8 cellular contexts compared by ENCODE assay signal in genomic region chr17:27654654-27655524, GRCh38. TPM values are rescaled to one million over a fixed set of nuclear protein-coding genes. Genes with fewer than 3 reads are reported as not detected.
DNase-seq lines count a peak whose midpoint lies in the region; ATAC-seq, FAIRE-seq and TF ChIP-seq lines count a peak whose summit lies in the region.

No MANE protein-coding gene starts in this region.

- BruUV-seq in PC-9 (replicated peaks; lab: Mats Ljungman, UMichigan): no TSS peak

- H3K27ac Mint-ChIP-seq in neural crest cell (ENCODE audit: unreplicated experiment): no peak overlapping the region

- H3K4me3 ChIP-seq in PC-9 (no peak overlapping the region), fibroblast of lung (replicated peaks in 1 of 4; ENCODE audit: control extremely low read depth in 1 of 4, insufficient read depth in 1 of 4, low read depth in 3 of 4, low read length in 4 of 4) (no peak overlapping the region)

- H3K27me3 ChIP-seq in PC-9 (ENCODE audit: insufficient read depth, low read depth) (peaks cover under 1% of the 10 kb centered on the region; the same call in 1 of the 2 replicates), fibroblast of lung (ENCODE audit: control insufficient read depth, insufficient read depth, low read length) (no peaks in the 10 kb centered on the region)

- CTCF ChIA-PET in PC-9 (lab: Charles Lee): interaction anchor here (0.5 to 1.4 kb wide), 5 partner anchors 101 to 418 kb away, joined by 3 to 6 read pairs (median 5); no protein-coding TSS in a partner anchor

- H3K36me3 ChIP-seq in PC-9 (ENCODE audit: low read depth) (no peaks in the 10 kb centered on the region), fibroblast of lung (ENCODE audit: control insufficient read depth, insufficient read depth, low read length) (no peaks in the 10 kb centered on the region)

- H2AFZ ChIP-seq in PC-9 (no peak overlapping the region), fibroblast of lung (ENCODE audit: low read length) (no peak overlapping the region)

- DNase-seq in C1 segment of cervical spinal cord (lab: John Stamatoyannopoulos, UW): peak in 10 of 14 donors; percentile 8 to 70 (median 36)
- peak; percentile 48 for DNase-seq in HTR-8/SVneo (ENCODE audit: insufficient read length, low spot score)
- DNase-seq in PC-9: peak; percentile 55 to 71
- peak; percentile 72 for DNase-seq in activated T-cell treated with anti-CD3 and anti-CD28 coated beads, Interleukin-2, amount 50 U/mL, for 1 hour
- peak; percentile 32 to 54 for DNase-seq in fibroblast of lung (ENCODE audit: low read depth in 2 of 2)
- peak; percentile 78 for DNase-seq in neural crest cell (ENCODE audit: low read depth, low spot score)
- DNase-seq in superior temporal gyrus (ENCODE audit: extremely low spot score): peak; percentile 78

- no peaks in the 10 kb centered on the region for H3K4me1 ChIP-seq in PC-9 (replicated peaks; ENCODE audit: insufficient read depth)
- H3K4me1 ChIP-seq in fibroblast of lung (ENCODE audit: control insufficient read depth, extremely low read depth, insufficient read depth, low read length): no peaks in the 10 kb centered on the region

- H3K9me3 Mint-ChIP-seq in neural crest cell: no peaks in the 10 kb centered on the region

- H4K20me1 ChIP-seq in PC-9 (ENCODE audit: insufficient read depth): no peaks in the 10 kb centered on the region
- H4K20me1 ChIP-seq in fibroblast of lung (ENCODE audit: control insufficient read depth, extremely low read depth, insufficient read depth, low read length): no peaks in the 10 kb centered on the region

- H3K79me2 ChIP-seq in PC-9 (ENCODE audit: low read depth) (no peaks in the 10 kb centered on the region), fibroblast of lung (ENCODE audit: control insufficient read depth, insufficient read depth, low read length) (no peaks in the 10 kb centered on the region)

- H3K4me1 Mint-ChIP-seq in neural crest cell: no peaks in the 10 kb centered on the region

- peak; percentile 96 for TF ChIP-seq CTCF in PC-9 (conservative IDR thresholded peaks at IDR 0.05)
- TF ChIP-seq CTCF in fibroblast of lung (conservative IDR thresholded peaks at IDR 0.05 in 1 of 2, IDR thresholded peaks at IDR 0.05 in 1 of 2; ENCODE audit: low read depth in 1 of 2, low read length in 2 of 2): peak; percentile 79 to 83
- TF ChIP-seq CTCF in neural crest cell (conservative IDR thresholded peaks at IDR 0.05): peak; percentile 94

- H3K27ac ChIP-seq in PC-9 (no peak overlapping the region), fibroblast of lung (ENCODE audit: insufficient read depth, low read length) (no peak overlapping the region)

- H3K9me3 ChIP-seq in PC-9 (ENCODE audit: insufficient read depth, low read depth): no peaks in the 10 kb centered on the region
- no peaks in the 10 kb centered on the region for H3K9me3 ChIP-seq in fibroblast of lung (ENCODE audit: control insufficient read depth, insufficient read depth, low read depth, low read length)

- POLR2A ChIA-PET in PC-9 (lab: Charles Lee; ENCODE audit: unreplicated experiment): no interaction called here

- no peaks in the 10 kb centered on the region for H3F3A ChIP-seq in PC-9 (ENCODE audit: insufficient read depth, low read depth)

- H3K9me2 ChIP-seq in PC-9 (ENCODE audit: insufficient read depth): no peaks in the 10 kb centered on the region

- peaks cover 4% of the 10 kb centered on the region for H3K27me3 Mint-ChIP-seq in neural crest cell (ENCODE audit: low read depth)

- intact Hi-C loops in PC-9 (cut with micrococcal nuclease; ENCODE audit: unreplicated experiment): loop anchor here (1.0 to 5.0 kb wide), 3 partner anchors 101 to 418 kb away; no protein-coding TSS in a partner anchor

- no peak overlapping the region for H3K9ac ChIP-seq in fibroblast of lung (ENCODE audit: insufficient read depth, low read length)

- no peaks in the 10 kb centered on the region for H3K36me3 Mint-ChIP-seq in neural crest cell (ENCODE audit: low read depth)

- peak; percentile 69 for ATAC-seq in GM19397 (IDR thresholded peaks at IDR 0.05; ENCODE audit: unreplicated experiment)

- no peak for FAIRE-seq in HTR-8/SVneo (lab: Jason Lieb, UNC)

- H3K4me3 Mint-ChIP-seq in neural crest cell: no peak overlapping the region

- H3K4me2 ChIP-seq in PC-9 (no peak overlapping the region), fibroblast of lung (ENCODE audit: extremely low read depth, insufficient read depth, low read length) (no peak overlapping the region)

RNA-seq across cellular contexts. Expression of gene LGALS9, which starts 23.9 kb away (rescaled TPM):
- total RNA-seq in PC-9 (2021): 11.2 and 14.5 TPM in 2 replicates
- total RNA-seq in fibroblast of lung: 0.51 and 1.7 TPM in 2 replicates
- polyA plus RNA-seq in fibroblast of lung: 2.0 and 2.1 TPM in 2 replicates
- 1.5 and 2.3 TPM in 2 replicates for polyA plus RNA-seq in fibroblast of lung (2012)
- 1.7 and 22.3 TPM in 2 replicates for polyA minus RNA-seq in fibroblast of lung (ENCODE audit: low replicate concordance)
- total RNA-seq in neural crest cell: 0.84 and 2.1 TPM in 2 replicates
